In genomic region chr1:183559061-183559460, GRCh38 we compare ENCODE assay signal across 21 cellular contexts. TPM values are rescaled to one million over a fixed set of nuclear protein-coding genes. Genes with fewer than 3 reads are reported as not detected.
DNase-seq lines count a peak whose midpoint lies in the region; ATAC-seq and TF ChIP-seq lines count a peak whose summit lies in the region.
"Had no signal": no experiment of that assay in that cellular context is flagged by ENCODE, and none has a peak within 500 bp of the region (broad histone marks: within the 10 kb centered on the region; RNA-seq: fewer than 3 reads in every experiment).

No MANE protein-coding gene starts in this region.

- H3K27ac Mint-ChIP-seq in CD14-positive monocyte (peak overlapping the region in 4 of 7 donors; percentile 53 to 64 (median 60)), progenitor cell of endocrine pancreas (peak overlapping the region; percentile 30)
- peak overlapping the region; percentile 33 for H3K27ac Mint-ChIP-seq in dendritic cell treated with granulocyte-macrophage colony-stimulating factor and Interleukin-4, amounts not matched to agents 40 ng/mL and 50 ng/mL, for 4 days
- no peak overlapping the region for H3K27ac Mint-ChIP-seq in activated naive CD8-positive, alpha-beta T cell treated with anti-CD3 and anti-CD28 coated beads, Interleukin-2, amount 50 U/mL, for 24 hours

- no peaks in the 10 kb centered on the region for H3K9me3 ChIP-seq in HEK293 (ENCODE audit: control insufficient read depth, insufficient read depth, low read depth, low read length)
- H3K9me3 ChIP-seq: A549; BE2C; BLaER1 treated with 17β-estradiol and CSF1 and Interleukin-3, amounts not matched to agents 10 nM and 100 nM; Caco-2; HAP-1 had no signal

- TF ChIP-seq CTCF in CD14-positive monocyte (IDR thresholded peaks at IDR 0.05) (no peak), HEK293 (tag by site-specific recombination; IDR thresholded peaks at IDR 0.05) (no peak), progenitor cell of endocrine pancreas (IDR thresholded peaks at IDR 0.05; ENCODE audit: unreplicated experiment) (no peak)

- no peak overlapping the region for H3K4me3 ChIP-seq in HEK293 (ENCODE audit: low read depth, low read length)
- H3K4me3 ChIP-seq: A549; BLaER1 treated with 17β-estradiol and CSF1 and Interleukin-3, amounts not matched to agents 10 nM and 100 nM; GM12878; HAP-1 had no signal

- H3K27ac ChIP-seq in HEK293 (ENCODE audit: extremely low read depth, low read depth, low read length) = no peak overlapping the region
- H3K27ac ChIP-seq: A549; BLaER1 treated with 17β-estradiol and CSF1 and Interleukin-3, amounts not matched to agents 10 nM and 100 nM had no signal

- ATAC-seq in activated naive CD8-positive, alpha-beta T cell treated with anti-CD3 and anti-CD28 coated beads, Interleukin-2, amount 50 U/mL, for 24 hours = no peak
- ATAC-seq: A549, GM12878 had no signal

- CTCF ChIA-PET in HEK293 (lab: Yijun Ruan, JAX) = no interaction called here

- DNase-seq in CD14-positive monocyte (ENCODE audit: low spot score) = no peak
- DNase-seq in progenitor cell of endocrine pancreas (ENCODE audit: low spot score, unreplicated experiment) = no peak
- DNase-seq in NCI-H82 (lab: John Stamatoyannopoulos, UW) = no peak
- DNase-seq in DMS114 treated with DMSO at 0.1 percent for 48 hours (lab: John Stamatoyannopoulos, UW; ENCODE audit: unreplicated experiment) = no peak
- no peak for DNase-seq in activated naive CD8-positive, alpha-beta T cell treated with anti-CD3 and anti-CD28 coated beads, Interleukin-2, amount 50 U/mL, for 24 hours
- DNase-seq: 8988T; ACHN; AML-193; BE2C; Caco-2; CD4-positive, alpha-beta memory T cell; DMS79; EL; GDM1; GOT3 had no signal

- peaks cover 0 to 2% (median 1%) of the 10 kb centered on the region in 3 donors for H3K27me3 Mint-ChIP-seq in CD14-positive monocyte (ENCODE audit: low read depth in 3 of 3)
- H3K27me3 Mint-ChIP-seq in dendritic cell treated with granulocyte-macrophage colony-stimulating factor and Interleukin-4, amounts not matched to agents 40 ng/mL and 50 ng/mL, for 4 days = no peaks in the 10 kb centered on the region
- no peaks in the 10 kb centered on the region for H3K27me3 Mint-ChIP-seq in progenitor cell of endocrine pancreas
- H3K27me3 Mint-ChIP-seq in activated naive CD8-positive, alpha-beta T cell treated with anti-CD3 and anti-CD28 coated beads, Interleukin-2, amount 50 U/mL, for 24 hours = no peaks in the 10 kb centered on the region
- H3K27me3 Mint-ChIP-seq: CD4-positive, alpha-beta memory T cell had no signal

- peaks cover 6 to 9% of the 10 kb centered on the region in 2 experiments; a peak in 2 of 3 replicates for H3K36me3 ChIP-seq in HEK293 (ENCODE audit: control insufficient read depth in 2 of 2, insufficient read depth in 1 of 2, low read length in 2 of 2)

- POLR2A ChIA-PET in HEK293 (lab: Yijun Ruan, JAX) = no interaction called here

- intact Hi-C loops in CD14-positive monocyte (cut with micrococcal nuclease) = loop anchor here in 1 of 2 donors (10.0 kb wide), 1 partner anchor 704 kb away; no protein-coding TSS in a partner anchor
- intact Hi-C loops in dendritic cell treated with granulocyte-macrophage colony-stimulating factor and Interleukin-4, amounts not matched to agents 40 ng/mL and 50 ng/mL, for 4 days (cut with micrococcal nuclease) = no loop called here

- no peaks in the 10 kb centered on the region for H3K4me1 ChIP-seq in HEK293 (ENCODE audit: control insufficient read depth, insufficient read depth, low read length)
- H3K4me1 ChIP-seq: BE2C; BLaER1 treated with 17β-estradiol and CSF1 and Interleukin-3, amounts not matched to agents 10 nM and 100 nM; Caco-2; HAP-1 had no signal

- no peak overlapping the region for H3K4me3 Mint-ChIP-seq in CD14-positive monocyte
- no peak overlapping the region for H3K4me3 Mint-ChIP-seq in dendritic cell treated with granulocyte-macrophage colony-stimulating factor and Interleukin-4, amounts not matched to agents 40 ng/mL and 50 ng/mL, for 4 days
- no peak overlapping the region for H3K4me3 Mint-ChIP-seq in progenitor cell of endocrine pancreas (ENCODE audit: low read depth)
- no peak overlapping the region for H3K4me3 Mint-ChIP-seq in activated naive CD8-positive, alpha-beta T cell treated with anti-CD3 and anti-CD28 coated beads, Interleukin-2, amount 50 U/mL, for 24 hours
- H3K4me3 Mint-ChIP-seq: CD4-positive, alpha-beta memory T cell had no signal

- H3K9me3 Mint-ChIP-seq in CD14-positive monocyte = no peaks in the 10 kb centered on the region
- no peaks in the 10 kb centered on the region for H3K9me3 Mint-ChIP-seq in dendritic cell treated with granulocyte-macrophage colony-stimulating factor and Interleukin-4, amounts not matched to agents 40 ng/mL and 50 ng/mL, for 4 days
- H3K9me3 Mint-ChIP-seq in progenitor cell of endocrine pancreas (ENCODE audit: low read depth) = no peaks in the 10 kb centered on the region
- H3K9me3 Mint-ChIP-seq in activated naive CD8-positive, alpha-beta T cell treated with anti-CD3 and anti-CD28 coated beads, Interleukin-2, amount 50 U/mL, for 24 hours = no peaks in the 10 kb centered on the region
- H3K9me3 Mint-ChIP-seq: CD4-positive, alpha-beta memory T cell had no signal

- no peaks in the 10 kb centered on the region for H3K4me1 Mint-ChIP-seq in CD14-positive monocyte
- H3K4me1 Mint-ChIP-seq in dendritic cell treated with granulocyte-macrophage colony-stimulating factor and Interleukin-4, amounts not matched to agents 40 ng/mL and 50 ng/mL, for 4 days (ENCODE audit: low read depth) = peaks cover 54% of the 10 kb centered on the region
- peaks cover 6% of the 10 kb centered on the region for H3K4me1 Mint-ChIP-seq in progenitor cell of endocrine pancreas (ENCODE audit: low read depth)
- no peaks in the 10 kb centered on the region for H3K4me1 Mint-ChIP-seq in activated naive CD8-positive, alpha-beta T cell treated with anti-CD3 and anti-CD28 coated beads, Interleukin-2, amount 50 U/mL, for 24 hours
- H3K4me1 Mint-ChIP-seq: CD4-positive, alpha-beta memory T cell had no signal

- H3K36me3 Mint-ChIP-seq in CD14-positive monocyte (peaks cover 91 to 99% of the 10 kb centered on the region in 2 donors), progenitor cell of endocrine pancreas (ENCODE audit: insufficient read depth) (peaks cover 5% of the 10 kb centered on the region)
- H3K36me3 Mint-ChIP-seq in dendritic cell treated with granulocyte-macrophage colony-stimulating factor and Interleukin-4, amounts not matched to agents 40 ng/mL and 50 ng/mL, for 4 days (ENCODE audit: low read depth) = peaks cover 100% of the 10 kb centered on the region
- peaks cover 4% of the 10 kb centered on the region for H3K36me3 Mint-ChIP-seq in activated naive CD8-positive, alpha-beta T cell treated with anti-CD3 and anti-CD28 coated beads, Interleukin-2, amount 50 U/mL, for 24 hours (ENCODE audit: low read depth)

TF ChIP-seq in HEK293, 187 proteins besides CTCF, POLR2A, EP300 and RAD21:
- TF ChIP-seq ZFP69B (tag by site-specific recombination; IDR thresholded peaks at IDR 0.05) (peak; percentile 59; the same call in 1 of the 2 replicates), ZNF155 (tag by site-specific recombination; IDR thresholded peaks at IDR 0.05) (no peak), ZNF692 (tag by site-specific recombination; IDR thresholded peaks at IDR 0.05) (0 out of 2 replicates have a peak, but pooled peaks have one; percentile 37)

RNA-seq across cellular contexts. Expression of gene NCF2, which starts 31.2 kb away (rescaled TPM):
- polyA plus RNA-seq in CD14-positive monocyte = 100 to 1,000 TPM; 557 to 697 TPM
- 0.67 and 1.7 TPM in 2 replicates for total RNA-seq in progenitor cell of endocrine pancreas
- total RNA-seq: Caco-2 had no signal
